ENCODE assay signal across 15 cellular contexts in the genomic region with DNA sequence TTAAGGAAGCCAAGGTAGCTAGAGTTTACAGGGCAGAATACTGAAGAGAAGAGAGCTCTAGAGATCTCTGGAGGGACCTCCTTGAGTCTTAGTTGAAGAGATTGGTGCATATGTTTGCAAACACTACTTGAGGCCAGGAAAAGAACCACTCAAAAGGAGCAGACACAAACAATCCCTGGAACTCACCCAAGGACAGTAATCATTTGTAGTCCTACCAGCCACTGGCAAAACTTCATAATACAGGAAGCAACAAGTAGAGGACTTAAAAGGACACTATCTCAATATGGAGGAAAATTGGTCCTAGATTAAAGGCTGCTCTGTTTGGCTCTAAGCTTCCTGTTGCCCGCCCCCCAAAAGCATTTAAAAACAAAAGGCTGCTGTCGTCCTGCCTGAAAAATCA. TPM values are rescaled to one million over a fixed set of nuclear protein-coding genes. Genes with fewer than 3 reads are reported as not detected.
DNase-seq lines count a peak whose midpoint lies in the region; TF ChIP-seq lines count a peak whose summit lies in the region.
"Had no signal": no experiment of that assay in that cellular context is flagged by ENCODE, and none has a peak within 500 bp of the region (broad histone marks: within the 10 kb centered on the region; RNA-seq: fewer than 3 reads in every experiment).

No MANE protein-coding gene starts in this region.

- H3K27ac Mint-ChIP-seq in H9, result peak overlapping the region; percentile 11 to 62 (median 44); a peak in 2 of 7 replicates
- peak overlapping the region; percentile 9 for H3K27ac Mint-ChIP-seq in neural crest cell (ENCODE audit: unreplicated experiment)
- H3K27ac Mint-ChIP-seq: CD8-positive, alpha-beta T cell; T-helper 1 cell treated with Interleukin-12 subunit alpha and Interleukin-12 subunit beta and Interleukin-4 antibody, amounts not matched to agents 30 μg/mL and 1 μg/mL, for 36 hours had no signal

- no peak overlapping the region for H3K27ac ChIP-seq in H9 (ENCODE audit: insufficient read length, low read depth, low read length)
- H3K27ac ChIP-seq: vagina had no signal

- no peak overlapping the region for H2BK15ac ChIP-seq in H9 (ENCODE audit: low read depth, low read length)

- no peak overlapping the region for H4K5ac ChIP-seq in H9 (ENCODE audit: insufficient read length, low read depth, low read length)

- DNase-seq in NCI-H510A treated with DMSO at 0.1 percent for 48 hours (lab: John Stamatoyannopoulos, UW) (peak; percentile 7), NCI-H510A (lab: John Stamatoyannopoulos, UW) (no peak), H9 (no peak), choroid plexus epithelial cell (ENCODE audit: low read depth) (peak; percentile 52), neural crest cell (ENCODE audit: low read depth, low spot score) (no peak), NCI-H526 (lab: John Stamatoyannopoulos, UW) (no peak), NCI-H524 treated with DMSO at 0.1 percent for 48 hours (lab: John Stamatoyannopoulos, UW) (no peak), NK-92 (lab: John Stamatoyannopoulos, UW; ENCODE audit: unreplicated experiment) (no peak)
- DNase-seq: activated naive CD4-positive, alpha-beta T cell; CD8-positive, alpha-beta T cell; effector memory CD4-positive, alpha-beta T cell; natural killer cell; NCI-H1930 had no signal

- H3K4me1 Mint-ChIP-seq in H9 (no peaks in the 10 kb centered on the region), neural crest cell (peaks cover 16% of the 10 kb centered on the region)
- H3K4me1 Mint-ChIP-seq: natural killer cell had no signal

- no peak overlapping the region for H3K18ac ChIP-seq in H9 (ENCODE audit: insufficient read length, low read depth, low read length)

- no peak overlapping the region for H3K4me2 ChIP-seq in H9 (ENCODE audit: insufficient read depth, insufficient read length, low read length)

- H2BK12ac ChIP-seq in H9 (ENCODE audit: insufficient read length, low read depth, low read length), result no peak overlapping the region

- no peak overlapping the region for H2BK5ac ChIP-seq in H9 (ENCODE audit: insufficient read length, low read length)

- no peak overlapping the region for H3K9ac ChIP-seq in H9 (ENCODE audit: extremely low read depth, insufficient read length, low read length)

- no peak overlapping the region for H3K4ac ChIP-seq in H9 (ENCODE audit: low read depth, low read length)

- H2AFZ ChIP-seq in H9 (ENCODE audit: low read length), result no peak overlapping the region

- WGBS in H9 (ENCODE audit: extremely low coverage, insufficient read length, low lambda C conversion rate), result no CpG with 5 or more reads among the region's 2 CpGs

- H3K9me3 Mint-ChIP-seq in H9 (no peaks in the 10 kb centered on the region), neural crest cell (no peaks in the 10 kb centered on the region)
- H3K9me3 Mint-ChIP-seq: CD8-positive, alpha-beta T cell; natural killer cell had no signal

- no peaks in the 10 kb centered on the region for H3K27me3 ChIP-seq in H9 (ENCODE audit: insufficient read depth, low read length)
- H3K27me3 ChIP-seq: vagina had no signal

- H3K79me1 ChIP-seq in H9 (ENCODE audit: insufficient read depth, low read depth, low read length, poor library complexity, severe bottlenecking), result no peaks in the 10 kb centered on the region

- H3K23me2 ChIP-seq in H9 (ENCODE audit: insufficient read length, low read depth, low read length, poor library complexity, severe bottlenecking), result no peaks in the 10 kb centered on the region

- H3T11ph ChIP-seq in H9 (ENCODE audit: low read length), result no peak overlapping the region

- no peak overlapping the region for H4K8ac ChIP-seq in H9 (replicated peaks; ENCODE audit: insufficient read length, low read depth, low read length)

- H3K23ac ChIP-seq in H9 (ENCODE audit: insufficient read length, low read depth, low read length), result no peak overlapping the region

- H4K91ac ChIP-seq in H9 (ENCODE audit: insufficient read length, low read depth, low read length), result no peak overlapping the region

- H3K36me3 Mint-ChIP-seq in H9 (ENCODE audit: insufficient read depth in 1 of 3, low read depth in 3 of 3) (peaks cover 6 to 18% (median 14%) of the 10 kb centered on the region in 3 experiments; a peak in 6 of 7 replicates), neural crest cell (ENCODE audit: low read depth) (peaks cover 13% of the 10 kb centered on the region)

- H3K9me3 ChIP-seq in H9 (ENCODE audit: control insufficient read depth, low read depth, low read length), result no peaks in the 10 kb centered on the region
- H3K9me3 ChIP-seq: vagina had no signal

- no peak overlapping the region for H3K14ac ChIP-seq in H9 (ENCODE audit: insufficient read depth, low read length)

- H2BK20ac ChIP-seq in H9 (ENCODE audit: low read depth, low read length, poor library complexity, severe bottlenecking), result no peak overlapping the region

- H3K27me3 Mint-ChIP-seq in H9 (ENCODE audit: low read depth), result no peaks in the 10 kb centered on the region
- H3K27me3 Mint-ChIP-seq in neural crest cell (ENCODE audit: low read depth), result no peaks in the 10 kb centered on the region

- no peak overlapping the region for H3K4me3 Mint-ChIP-seq in H9
- H3K4me3 Mint-ChIP-seq in neural crest cell, result no peak overlapping the region
- H3K4me3 Mint-ChIP-seq: CD8-positive, alpha-beta T cell; natural killer cell; T-helper 1 cell treated with Interleukin-12 subunit alpha and Interleukin-12 subunit beta and Interleukin-4 antibody, amounts not matched to agents 30 μg/mL and 1 μg/mL, for 36 hours had no signal

- TF ChIP-seq CTCF in H9 (conservative IDR thresholded peaks at IDR 0.05) (no peak), choroid plexus epithelial cell (conservative IDR thresholded peaks at IDR 0.05; ENCODE audit: low read depth, low read length) (no peak), neural crest cell (conservative IDR thresholded peaks at IDR 0.05) (no peak)

- no peak overlapping the region for H2BK120ac ChIP-seq in H9 (ENCODE audit: low read depth, low read length, poor library complexity, severe bottlenecking)

- H3K4me1 ChIP-seq in H9 (ENCODE audit: insufficient read depth, low read length), result no peaks in the 10 kb centered on the region
- H3K4me1 ChIP-seq: vagina had no signal

- H3K56ac ChIP-seq in H9 (ENCODE audit: insufficient read length, low read depth, low read length), result no peak overlapping the region

- no peak overlapping the region for H3K4me3 ChIP-seq in choroid plexus epithelial cell (ENCODE audit: low read depth, low read length)
- H3K4me3 ChIP-seq: vagina had no signal

- H3K79me2 ChIP-seq in H9 (ENCODE audit: insufficient read depth, low read length), result no peaks in the 10 kb centered on the region

- no peak overlapping the region for H2AK5ac ChIP-seq in H9 (ENCODE audit: insufficient read length, low read length)

- H4K20me1 ChIP-seq in H9 (ENCODE audit: control insufficient read depth, insufficient read depth, insufficient read length), result no peaks in the 10 kb centered on the region

RNA-seq across cellular contexts. Expression of gene UBXN4, which starts 46.9 kb away (rescaled TPM):
- total RNA-seq in H9 (2021), result 65.4 and 71.2 TPM in 2 replicates
- 79.0 and 90.6 TPM in 2 replicates for total RNA-seq in neural crest cell

Comparison
In these comparisons a context has a peak if more than half of its experiments do, and no peak if none do; other contexts are left out.
1. DNase-seq: peak in NCI-H510A treated with DMSO at 0.1 percent for 48 hours (single experiment) and choroid plexus epithelial cell (single experiment); none in NCI-H510A (single experiment), H9 (single experiment), neural crest cell (single experiment), NCI-H526 (0 of 2), NCI-H524 treated with DMSO at 0.1 percent for 48 hours (single experiment) and NK-92 (single experiment).